Comparison of ENCODE assay signal across 1 cellular context in genomic region chr16:265711-266110, GRCh38.
TF ChIP-seq lines count a peak whose summit lies in the region.

No MANE protein-coding gene starts in this region.

TF ChIP-seq in SK-N-SH, 30 proteins besides CTCF, POLR2A, EP300 and RAD21 (continued from another document):
- TF ChIP-seq USF1 (IDR thresholded peaks at IDR 0.05; ENCODE audit: borderline replicate concordance, low read depth) (no peak), ZBTB33 (IDR thresholded peaks at IDR 0.05; ENCODE audit: borderline replicate concordance, low read depth) (no peak), FOSL2 (IDR thresholded peaks at IDR 0.05; ENCODE audit: borderline replicate concordance, low read depth) (no peak), TEAD4 (IDR thresholded peaks at IDR 0.05; ENCODE audit: borderline replicate concordance, insufficient read depth) (no peak), CHD2 (IDR thresholded peaks at IDR 0.05; ENCODE audit: low read length, partially characterized antibody) (no peak), MAX (IDR thresholded peaks at IDR 0.05; ENCODE audit: low read depth) (no peak), REST (IDR thresholded peaks at IDR 0.05; ENCODE audit: low read depth, low read length) (no peak), SIN3A (IDR thresholded peaks at IDR 0.05; ENCODE audit: borderline replicate concordance, low read depth, low read length) (no peak)
